Comparison of ENCODE assay signal across 22 cellular contexts in genomic region chr17:73497721-73498120, GRCh38.
"Had no signal": no experiment of that assay in that cellular context is flagged by ENCODE, and none has a peak within 500 bp of the region (broad histone marks: within the 10 kb centered on the region; RNA-seq: fewer than 3 reads in every experiment).

No MANE protein-coding gene starts in this region.

- H3K4me3 ChIP-seq: SJSA1, SK-N-MC had no signal

- H3K9me3 ChIP-seq: SJSA1 had no signal

- H3K36me3 ChIP-seq: SJSA1 had no signal

- DNase-seq: KBM-7, MV-4-11, NCI-H1048, NCI-H1105, NCI-H1417, NCI-H1436 treated with DMSO at 0.1 percent for 48 hours, NCI-H1694, NCI-H1930, NCI-H2081 treated with DMSO at 0.1 percent for 48 hours, NCI-H2171, NCI-H226, NCI-H446, NCI-H510A, NCI-H524 treated with DMSO at 0.1 percent for 48 hours, NCI-H69, NCI-H774, Right ventricle myocardium superior, RPMI8226, SIG-M5 had no signal

- H3K4me1 ChIP-seq: SJSA1 had no signal

- FAIRE-seq: RCC 7860 had no signal

- H3K27ac ChIP-seq: SJSA1, SK-N-MC had no signal
